ENCODE assay signal across 8 cellular contexts in genomic region chr3:184513276-184514150, GRCh38. TPM values are rescaled to one million over a fixed set of nuclear protein-coding genes. Genes with fewer than 3 reads are reported as not detected.
DNase-seq lines count a peak whose midpoint lies in the region; ATAC-seq and TF ChIP-seq lines count a peak whose summit lies in the region.

No MANE protein-coding gene starts in this region.

- WGBS in ectodermal cell, 2 experiments = 7% methylated on average over 69 of the region's 69 CpGs
- WGBS in lung, 2 donors = 4 to 13% methylated on average over 49 to 69 of the region's 69 CpGs

- H3K4me3 ChIP-seq in ectodermal cell (ENCODE audit: insufficient read depth, low read depth, low read length) (peak overlapping the region; percentile 34), lung (peak overlapping the region; percentile 35)

- POLR2A ChIA-PET in activated CD4-positive, alpha-beta memory T cell treated with anti-CD3 and anti-CD28 coated beads for 36 hours (lab: Charles Lee) = interaction anchor here (0.7 to 1.1 kb wide), 2 partner anchors 11 to 142 kb away, joined by 3 to 4 read pairs; no protein-coding TSS in a partner anchor

- H3K4me3 Mint-ChIP-seq in activated CD4-positive, alpha-beta memory T cell treated with anti-CD3 and anti-CD28 coated beads for 36 hours = peak overlapping the region; percentile 39

- H3K4me1 ChIP-seq in ectodermal cell (ENCODE audit: control insufficient read depth, insufficient read depth, low read length) = no peaks in the 10 kb centered on the region
- H3K4me1 ChIP-seq in lung (ENCODE audit: control insufficient read depth in 2 of 2, insufficient read depth in 2 of 2, low read length in 2 of 2) = peaks cover 0 to 8% of the 10 kb centered on the region in 2 donors

- TF ChIP-seq CTCF in lung (IDR thresholded peaks at IDR 0.05; ENCODE audit: control extremely low read depth, extremely low read depth) = peak; percentile 88

- H3K27me3 Mint-ChIP-seq in activated CD4-positive, alpha-beta memory T cell treated with anti-CD3 and anti-CD28 coated beads for 36 hours = peaks cover 46% of the 10 kb centered on the region

- peaks cover 37% of the 10 kb centered on the region for H3K27me3 ChIP-seq in ectodermal cell (ENCODE audit: control insufficient read depth, insufficient read depth, low read length, poor library complexity, severe bottlenecking)
- no peaks in the 10 kb centered on the region for H3K27me3 ChIP-seq in lung (ENCODE audit: control insufficient read depth, insufficient read depth)

- H3K9me3 ChIP-seq in ectodermal cell (ENCODE audit: control insufficient read depth, low read length) = no peaks in the 10 kb centered on the region
- H3K9me3 ChIP-seq in lung (ENCODE audit: control insufficient read depth in 2 of 2, insufficient read depth in 1 of 2, low read length in 1 of 2) = peaks cover 0 to 2% of the 10 kb centered on the region in 2 donors

- H3K27ac Mint-ChIP-seq in activated CD4-positive, alpha-beta memory T cell treated with anti-CD3 and anti-CD28 coated beads for 36 hours = no peak overlapping the region

- DNase-seq in ACHN (peak; percentile 68), NCI-H748 treated with DMSO at 0.1 percent for 48 hours (lab: John Stamatoyannopoulos, UW) (peak; percentile 52), lung (ENCODE audit: low spot score) (peak; percentile 88)
- peak; percentile 88 for DNase-seq in activated CD4-positive, alpha-beta memory T cell treated with anti-CD3 and anti-CD28 coated beads for 36 hours
- DNase-seq in stimulated activated CD4-positive, alpha-beta T cell treated with anti-CD3 and anti-CD28 coated beads, Interleukin-4, amount 100 ng/mL, for 48 hours (ENCODE audit: low read depth in 2 of 2) = peak; percentile 78 to 79

- ATAC-seq in GM19023 (IDR thresholded peaks at IDR 0.05; ENCODE audit: unreplicated experiment) = peak; percentile 98
- ATAC-seq in HG03520 (IDR thresholded peaks at IDR 0.05; ENCODE audit: unreplicated experiment) = peak; percentile 74
- ATAC-seq in lung (ENCODE audit: insufficient read depth, low FRiP score) = peak; percentile 93

- in situ Hi-C loops in ACHN (cut with HindIII; ENCODE audit: low pct_ligation_motif_present, low pct_unique_long_range_greater_than_20kb, low sequenced_read_pairs) = no loop called here

- intact Hi-C loops in activated CD4-positive, alpha-beta memory T cell treated with anti-CD3 and anti-CD28 coated beads for 36 hours (cut with micrococcal nuclease) = loop anchor here (2.0 to 5.0 kb wide), 3 partner anchors 27 to 96 kb away; no protein-coding TSS in a partner anchor

- no peak overlapping the region for H3K27ac ChIP-seq in ectodermal cell (ENCODE audit: insufficient read depth, low read depth, low read length, poor library complexity, severe bottlenecking)
- no peak overlapping the region for H3K27ac ChIP-seq in lung (ENCODE audit: low read depth in 1 of 2, low read length in 1 of 2)

- H3K4me1 Mint-ChIP-seq in activated CD4-positive, alpha-beta memory T cell treated with anti-CD3 and anti-CD28 coated beads for 36 hours (ENCODE audit: low read depth) = peaks cover 8% of the 10 kb centered on the region

- H3K9me3 Mint-ChIP-seq in activated CD4-positive, alpha-beta memory T cell treated with anti-CD3 and anti-CD28 coated beads for 36 hours = no peaks in the 10 kb centered on the region

- no peaks in the 10 kb centered on the region for H3K36me3 Mint-ChIP-seq in activated CD4-positive, alpha-beta memory T cell treated with anti-CD3 and anti-CD28 coated beads for 36 hours

- H3K36me3 ChIP-seq in ectodermal cell (ENCODE audit: control insufficient read depth, insufficient read depth, low read length) (no peaks in the 10 kb centered on the region), lung (ENCODE audit: control insufficient read depth in 2 of 2, insufficient read depth in 2 of 2, low read length in 2 of 2) (no peaks in the 10 kb centered on the region)

- CTCF ChIA-PET in activated CD4-positive, alpha-beta memory T cell treated with anti-CD3 and anti-CD28 coated beads for 36 hours (lab: Charles Lee) = interaction anchor here (0.5 to 6.4 kb wide), 42 partner anchors 8 to 618 kb away, joined by 3 to 89 read pairs (median 4); partner anchors contain the start of genes CLCN2, EPHB3, POLR2H and THPO

RNA-seq across cellular contexts. Expression of gene EPHB3, which starts 48.1 kb away (rescaled TPM):
- under 1 TPM in 1 of 2 experiments, not detected in 1; 0.07 TPM for total RNA-seq in activated CD4-positive, alpha-beta memory T cell treated with anti-CD3 and anti-CD28 coated beads for 36 hours
- polyA plus RNA-seq in ectodermal cell (2013, experiment 1 of 4) = 4.5 TPM
- 3.9 TPM for polyA plus RNA-seq in ectodermal cell (2013, experiment 2 of 4)
- polyA plus RNA-seq in ectodermal cell (2013, experiment 3 of 4) = 4.7 TPM
- 4.4 TPM for polyA plus RNA-seq in ectodermal cell (2013, experiment 4 of 4)
- total RNA-seq in lung = 10 to 100 TPM; 10.7 to 20.5 TPM
- 1 to 10 TPM; 3.1 to 4.7 TPM for polyA plus RNA-seq in lung

Comparison
In these comparisons a context has a peak if more than half of its experiments do, and no peak if none do; other contexts are left out.
1. RNA of gene EPHB3, which starts 48.1 kb away (total RNA-seq): 10.7 to 20.5 TPM in lung; 0.07 TPM in activated CD4-positive, alpha-beta memory T cell treated with anti-CD3 and anti-CD28 coated beads for 36 hours; every median in the first group is over 10 times any median in the second.
2. Peak in every context shown above with its lines, with median percentiles within 50 percentile points of each other: DNase-seq and ATAC-seq.